ENCODE assay signal across 1 cellular context in the genomic region with DNA sequence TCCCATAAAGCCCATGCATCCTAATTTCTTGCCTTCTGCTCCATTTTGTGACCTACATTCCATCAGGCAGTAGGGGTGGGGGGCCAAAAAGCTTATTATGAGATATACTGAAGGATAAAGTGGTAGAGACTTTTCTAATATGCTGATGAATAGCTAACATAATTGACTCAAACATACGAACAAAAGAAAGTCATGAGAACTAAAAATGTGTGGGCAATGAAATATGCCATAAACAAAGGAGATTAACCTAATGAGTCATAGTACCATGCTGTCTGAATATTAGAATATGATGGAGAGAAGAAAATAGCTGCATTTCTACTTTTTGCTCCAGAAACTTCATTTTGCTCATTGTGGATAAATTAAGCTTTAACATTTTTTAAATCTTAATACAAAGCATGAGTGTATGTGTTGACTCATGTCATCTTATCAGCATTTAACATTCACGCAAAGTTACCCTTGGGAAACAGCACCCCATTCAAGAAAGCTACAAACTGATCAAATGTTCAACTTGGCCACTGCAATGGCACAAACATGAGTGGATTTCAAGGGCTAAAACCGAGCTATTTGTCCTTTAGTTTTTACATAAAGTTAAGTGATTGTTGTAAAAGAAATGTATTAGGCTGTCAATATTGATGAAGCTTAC.
TF ChIP-seq lines count a peak whose summit lies in the region.

No MANE protein-coding gene starts in this region.

TF ChIP-seq in SK-N-SH treated with all-trans-retinoic acid at 6 μM for 48 hours, 23 proteins besides CTCF, POLR2A, EP300 and RAD21:
- TF ChIP-seq, protein P1, sequence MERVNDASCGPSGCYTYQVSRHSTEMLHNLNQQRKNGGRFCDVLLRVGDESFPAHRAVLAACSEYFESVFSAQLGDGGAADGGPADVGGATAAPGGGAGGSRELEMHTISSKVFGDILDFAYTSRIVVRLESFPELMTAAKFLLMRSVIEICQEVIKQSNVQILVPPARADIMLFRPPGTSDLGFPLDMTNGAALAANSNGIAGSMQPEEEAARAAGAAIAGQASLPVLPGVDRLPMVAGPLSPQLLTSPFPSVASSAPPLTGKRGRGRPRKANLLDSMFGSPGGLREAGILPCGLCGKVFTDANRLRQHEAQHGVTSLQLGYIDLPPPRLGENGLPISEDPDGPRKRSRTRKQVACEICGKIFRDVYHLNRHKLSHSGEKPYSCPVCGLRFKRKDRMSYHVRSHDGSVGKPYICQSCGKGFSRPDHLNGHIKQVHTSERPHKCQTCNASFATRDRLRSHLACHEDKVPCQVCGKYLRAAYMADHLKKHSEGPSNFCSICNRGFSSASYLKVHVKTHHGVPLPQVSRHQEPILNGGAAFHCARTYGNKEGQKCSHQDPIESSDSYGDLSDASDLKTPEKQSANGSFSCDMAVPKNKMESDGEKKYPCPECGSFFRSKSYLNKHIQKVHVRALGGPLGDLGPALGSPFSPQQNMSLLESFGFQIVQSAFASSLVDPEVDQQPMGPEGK (CRISPR knock-in tag; IDR thresholded peaks at IDR 0.05; ENCODE audit: borderline replicate concordance), result peak; percentile 98
- TF ChIP-seq ISL1 (CRISPR knock-in tag; IDR thresholded peaks at IDR 0.05), result peak; percentile 87
- no peak for TF ChIP-seq PPARA (CRISPR knock-in tag; IDR thresholded peaks at IDR 0.05; ENCODE audit: borderline replicate concordance)
- TF ChIP-seq RARB (CRISPR knock-in tag; IDR thresholded peaks at IDR 0.05), result no peak
- TF ChIP-seq ZNF8 (CRISPR knock-in tag; IDR thresholded peaks at IDR 0.05), result no peak
- TF ChIP-seq ZFP3 (CRISPR knock-in tag; IDR thresholded peaks at IDR 0.05), result no peak
- TF ChIP-seq GLIS3 (CRISPR knock-in tag; IDR thresholded peaks at IDR 0.05), result no peak
